In the genomic region with DNA sequence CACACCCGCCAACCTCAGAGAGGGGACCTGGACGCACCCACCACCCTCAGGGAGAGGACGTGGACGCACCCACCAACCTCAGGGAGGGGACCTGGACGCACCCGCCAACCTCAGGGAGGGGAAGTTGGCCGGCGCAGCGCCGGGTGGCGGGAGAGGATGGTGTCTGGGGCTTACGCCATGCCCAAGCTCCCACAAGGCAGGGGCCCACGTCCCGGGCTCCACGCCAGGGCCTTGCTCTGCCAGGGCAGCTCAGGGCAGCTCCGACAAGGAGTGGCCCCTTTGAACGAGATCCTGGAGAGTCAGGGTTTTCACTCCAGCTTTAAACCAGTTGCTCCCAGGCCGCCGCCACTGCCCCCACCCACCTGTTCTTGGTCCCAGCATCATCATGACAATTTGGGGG, we compare ENCODE assay signal across 33 cellular contexts. TPM values are rescaled to one million over a fixed set of nuclear protein-coding genes. Genes with fewer than 3 reads are reported as not detected.
"Had no signal": no experiment of that assay in that cellular context is flagged by ENCODE, and none has a peak within 500 bp of the region (broad histone marks: within the 10 kb centered on the region; RNA-seq: fewer than 3 reads in every experiment).

No MANE protein-coding gene starts in this region.

- ATAC-seq: effector memory CD8-positive, alpha-beta T cell; left colon; mucosa of descending colon; naive thymus-derived CD4-positive, alpha-beta T cell; sciatic nerve; stimulated activated naive CD8-positive, alpha-beta T cell treated with anti-CD3 and anti-CD28 coated beads, Interleukin-15, amount 100 ng/mL, for 72 hours had no signal

- H3K27ac ChIP-seq: coronary artery, esophagus squamous epithelium, hepatocyte, left ventricle myocardium inferior, neural progenitor cell, prostate gland, right atrium auricular region, thoracic aorta, tibial nerve had no signal

- H3K36me3 ChIP-seq: esophagus squamous epithelium, left ventricle myocardium inferior, neural progenitor cell, prostate gland, right atrium auricular region, thoracic aorta, tibial nerve, upper lobe of left lung had no signal

- H3K4me1 ChIP-seq: neural progenitor cell had no signal

- H3K4me3 ChIP-seq: coronary artery, esophagus squamous epithelium, hepatocyte, left ventricle myocardium inferior, lung, mucosa of descending colon, neural progenitor cell, prostate gland, right atrium auricular region, smooth muscle cell, thoracic aorta, tibial nerve, upper lobe of left lung had no signal

- H3K9ac ChIP-seq: neural progenitor cell had no signal

- H3K9me3 Mint-ChIP-seq: effector memory CD8-positive, alpha-beta T cell; memory B cell; mesothelial cell of epicardium; naive thymus-derived CD4-positive, alpha-beta T cell; nephron; neural progenitor cell; stimulated activated naive CD8-positive, alpha-beta T cell treated with anti-CD3 and anti-CD28 coated beads, Interleukin-15, amount 100 ng/mL, for 72 hours had no signal

- H3K27ac Mint-ChIP-seq: effector memory CD8-positive, alpha-beta T cell; memory B cell; mesothelial cell of epicardium; naive thymus-derived CD4-positive, alpha-beta T cell; nephron; stimulated activated naive CD8-positive, alpha-beta T cell treated with anti-CD3 and anti-CD28 coated beads, Interleukin-15, amount 100 ng/mL, for 72 hours had no signal

- H3K4me3 Mint-ChIP-seq: effector memory CD8-positive, alpha-beta T cell; memory B cell; mesothelial cell of epicardium; naive thymus-derived CD4-positive, alpha-beta T cell; nephron; neural progenitor cell; stimulated activated naive CD8-positive, alpha-beta T cell treated with anti-CD3 and anti-CD28 coated beads, Interleukin-15, amount 100 ng/mL, for 72 hours had no signal

- H3K27me3 Mint-ChIP-seq: stimulated activated naive CD8-positive, alpha-beta T cell treated with anti-CD3 and anti-CD28 coated beads, Interleukin-15, amount 100 ng/mL, for 72 hours had no signal

- H3K27me3 ChIP-seq: hepatocyte, neural progenitor cell, right atrium auricular region, upper lobe of left lung had no signal

- H3K9me3 ChIP-seq: esophagus squamous epithelium, left ventricle myocardium inferior, mucosa of descending colon, prostate gland, right atrium auricular region, thoracic aorta, tibial nerve, upper lobe of left lung had no signal

- H3K4me2 ChIP-seq: hepatocyte, neural progenitor cell, smooth muscle cell had no signal

- H3K36me3 Mint-ChIP-seq: mesothelial cell of epicardium; naive thymus-derived CD4-positive, alpha-beta T cell; neural progenitor cell had no signal

- DNase-seq: effector memory CD8-positive, alpha-beta T cell; erythroblast; esophagus squamous epithelium; foreskin melanocyte; left colon; left ventricle myocardium inferior; naive thymus-derived CD4-positive, alpha-beta T cell; stimulated activated CD4-positive, alpha-beta T cell treated with anti-CD3 and anti-CD28 coated beads, Interleukin-12 subunit alpha, Interleukin-12 subunit beta, amount 100 ng/mL, for 4 hours; stimulated activated CD4-positive, alpha-beta T cell treated with anti-CD3 and anti-CD28 coated beads, Interleukin-1b, Interleukin-23, amount 100 ng/mL, for 48 hours; stimulated activated CD4-positive, alpha-beta T cell treated with anti-CD3 and anti-CD28 coated beads, Interleukin-4, amount 100 ng/mL, for 1 hour; stimulated activated CD8-positive, alpha-beta memory T cell treated with anti-CD3 and anti-CD28 coated beads, Interleukin-4, amount 100 ng/mL, for 48 hours; stimulated activated naive CD4-positive, alpha-beta T cell; stimulated activated naive CD8-positive, alpha-beta T cell treated with anti-CD3 and anti-CD28 coated beads, Interleukin-15, amount 100 ng/mL, for 72 hours had no signal

- H2AFZ ChIP-seq: hepatocyte, neural progenitor cell had no signal

RNA-seq across cellular contexts. Expression of a gene that starts 57.3 kb away (rescaled TPM):
- total RNA-seq: dermis microvascular lymphatic vessel endothelial cell; esophagus squamous epithelium; glomerular endothelial cell; kidney epithelial cell; left ventricle myocardium inferior; mesothelial cell of epicardium; naive thymus-derived CD4-positive, alpha-beta T cell; osteocyte; right atrium auricular region; smooth muscle cell; subcutaneous adipose tissue; thoracic aorta had no signal
- polyA plus RNA-seq: lung; naive thymus-derived CD4-positive, alpha-beta T cell; smooth muscle cell had no signal
